In genomic region chr2:109183871-109184270, GRCh38 we compare ENCODE assay signal across 1 cellular context.
TF ChIP-seq lines count a peak whose summit lies in the region.

No MANE protein-coding gene starts in this region.

TF ChIP-seq in HepG2, 621 proteins besides CTCF, POLR2A, EP300 and RAD21:
- TF ChIP-seq ZBTB25 (CRISPR knock-in tag; IDR thresholded peaks at IDR 0.05) (no peak), MNT (IDR thresholded peaks at IDR 0.05) (peak; percentile 99)
